1 cellular context compared by ENCODE assay signal in genomic region chr17:68511671-68512246, GRCh38.
TF ChIP-seq lines count a peak whose summit lies in the region.

No MANE protein-coding gene starts in this region.

TF ChIP-seq in HepG2, 621 proteins besides CTCF, POLR2A, EP300 and RAD21 (continued from another document and continues in another):
- TF ChIP-seq HNRNPK (IDR thresholded peaks at IDR 0.05; ENCODE audit: low read depth, low read length, poor library complexity, severe bottlenecking), result peak; percentile 43
- peak; percentile 39; the same call in 1 of the 2 replicates for TF ChIP-seq SALL1 (CRISPR knock-in tag; IDR thresholded peaks at IDR 0.05)
- no peak for TF ChIP-seq ZNF362 (CRISPR knock-in tag; IDR thresholded peaks at IDR 0.05; ENCODE audit: borderline replicate concordance)
- TF ChIP-seq ZBTB20 (CRISPR knock-in tag; IDR thresholded peaks at IDR 0.05; ENCODE audit: borderline replicate concordance, low read depth), result 0 out of 2 replicates have a peak, but pooled peaks have one; percentile 39
- TF ChIP-seq, protein P1, sequence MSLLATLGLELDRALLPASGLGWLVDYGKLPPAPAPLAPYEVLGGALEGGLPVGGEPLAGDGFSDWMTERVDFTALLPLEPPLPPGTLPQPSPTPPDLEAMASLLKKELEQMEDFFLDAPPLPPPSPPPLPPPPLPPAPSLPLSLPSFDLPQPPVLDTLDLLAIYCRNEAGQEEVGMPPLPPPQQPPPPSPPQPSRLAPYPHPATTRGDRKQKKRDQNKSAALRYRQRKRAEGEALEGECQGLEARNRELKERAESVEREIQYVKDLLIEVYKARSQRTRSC (CRISPR knock-in tag; IDR thresholded peaks at IDR 0.05; ENCODE audit: low read depth), result peak; percentile 49; the same call in 1 of the 2 replicates
- no peak for TF ChIP-seq PBX2 (CRISPR knock-in tag; IDR thresholded peaks at IDR 0.05)
- peak; percentile 84; the same call in 1 of the 2 replicates for TF ChIP-seq ZNF766 (CRISPR knock-in tag; IDR thresholded peaks at IDR 0.05; ENCODE audit: borderline replicate concordance)
- TF ChIP-seq ZNF292 (CRISPR knock-in tag; IDR thresholded peaks at IDR 0.05; ENCODE audit: borderline replicate concordance, low read depth), result peak; percentile 9; the same call in 1 of the 2 replicates
- TF ChIP-seq ZNF891 (CRISPR knock-in tag; IDR thresholded peaks at IDR 0.05), result peak; percentile 62
- TF ChIP-seq TBP (CRISPR knock-in tag; IDR thresholded peaks at IDR 0.05), result no peak
- TF ChIP-seq HDAC1 (CRISPR knock-in tag; IDR thresholded peaks at IDR 0.05), result peak; percentile 95
- TF ChIP-seq ZBTB3 (CRISPR knock-in tag; IDR thresholded peaks at IDR 0.05; ENCODE audit: borderline replicate concordance, low read depth), result peak; percentile 84; the same call in 1 of the 2 replicates
- peak; percentile 44; the same call in 1 of the 2 replicates for TF ChIP-seq ZNF574 (CRISPR knock-in tag; IDR thresholded peaks at IDR 0.05)
- 0 out of 2 replicates have a peak, but pooled peaks have one; percentile 37 for TF ChIP-seq ZNF138 (CRISPR knock-in tag; IDR thresholded peaks at IDR 0.05; ENCODE audit: low read depth)
- TF ChIP-seq ZNF282 (IDR thresholded peaks at IDR 0.05; ENCODE audit: partially characterized antibody), result no peak
- TF ChIP-seq, protein P2, sequence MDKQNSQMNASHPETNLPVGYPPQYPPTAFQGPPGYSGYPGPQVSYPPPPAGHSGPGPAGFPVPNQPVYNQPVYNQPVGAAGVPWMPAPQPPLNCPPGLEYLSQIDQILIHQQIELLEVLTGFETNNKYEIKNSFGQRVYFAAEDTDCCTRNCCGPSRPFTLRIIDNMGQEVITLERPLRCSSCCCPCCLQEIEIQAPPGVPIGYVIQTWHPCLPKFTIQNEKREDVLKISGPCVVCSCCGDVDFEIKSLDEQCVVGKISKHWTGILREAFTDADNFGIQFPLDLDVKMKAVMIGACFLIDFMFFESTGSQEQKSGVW (CRISPR knock-in tag; IDR thresholded peaks at IDR 0.05; ENCODE audit: borderline replicate concordance), result no peak
- TF ChIP-seq, protein P3, sequence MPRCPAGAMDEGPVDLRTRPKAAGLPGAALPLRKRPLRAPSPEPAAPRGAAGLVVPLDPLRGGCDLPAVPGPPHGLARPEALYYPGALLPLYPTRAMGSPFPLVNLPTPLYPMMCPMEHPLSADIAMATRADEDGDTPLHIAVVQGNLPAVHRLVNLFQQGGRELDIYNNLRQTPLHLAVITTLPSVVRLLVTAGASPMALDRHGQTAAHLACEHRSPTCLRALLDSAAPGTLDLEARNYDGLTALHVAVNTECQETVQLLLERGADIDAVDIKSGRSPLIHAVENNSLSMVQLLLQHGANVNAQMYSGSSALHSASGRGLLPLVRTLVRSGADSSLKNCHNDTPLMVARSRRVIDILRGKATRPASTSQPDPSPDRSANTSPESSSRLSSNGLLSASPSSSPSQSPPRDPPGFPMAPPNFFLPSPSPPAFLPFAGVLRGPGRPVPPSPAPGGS (CRISPR knock-in tag; IDR thresholded peaks at IDR 0.05), result peak; percentile 19; the same call in 1 of the 2 replicates
- TF ChIP-seq ZNF564 (CRISPR knock-in tag; IDR thresholded peaks at IDR 0.05), result peak; percentile 72; the same call in 1 of the 2 replicates
- TF ChIP-seq ZNF777 (CRISPR knock-in tag; IDR thresholded peaks at IDR 0.05), result 0 out of 2 replicates have a peak, but pooled peaks have one; percentile 29
- TF ChIP-seq STAG1 (CRISPR knock-in tag; IDR thresholded peaks at IDR 0.05), result peak; percentile 39; the same call in 1 of the 2 replicates
- no peak for TF ChIP-seq ZBTB46 (CRISPR knock-in tag; IDR thresholded peaks at IDR 0.05; ENCODE audit: borderline replicate concordance)
- TF ChIP-seq MEIS1 (CRISPR knock-in tag; IDR thresholded peaks at IDR 0.05; ENCODE audit: borderline replicate concordance), result no peak
- no peak for TF ChIP-seq SETDB1 (CRISPR knock-in tag; IDR thresholded peaks at IDR 0.05; ENCODE audit: borderline replicate concordance)
- peak; percentile 97 for TF ChIP-seq TGIF2 (CRISPR knock-in tag; IDR thresholded peaks at IDR 0.05)
- TF ChIP-seq ZNF781 (CRISPR knock-in tag; IDR thresholded peaks at IDR 0.05; ENCODE audit: borderline replicate concordance, not compliant biosample characterization), result peak; percentile 72
- peak; percentile 92 for TF ChIP-seq KDM5B (CRISPR knock-in tag; IDR thresholded peaks at IDR 0.05; ENCODE audit: borderline replicate concordance)
- TF ChIP-seq, protein P4, sequence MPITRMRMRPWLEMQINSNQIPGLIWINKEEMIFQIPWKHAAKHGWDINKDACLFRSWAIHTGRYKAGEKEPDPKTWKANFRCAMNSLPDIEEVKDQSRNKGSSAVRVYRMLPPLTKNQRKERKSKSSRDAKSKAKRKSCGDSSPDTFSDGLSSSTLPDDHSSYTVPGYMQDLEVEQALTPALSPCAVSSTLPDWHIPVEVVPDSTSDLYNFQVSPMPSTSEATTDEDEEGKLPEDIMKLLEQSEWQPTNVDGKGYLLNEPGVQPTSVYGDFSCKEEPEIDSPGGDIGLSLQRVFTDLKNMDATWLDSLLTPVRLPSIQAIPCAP (CRISPR knock-in tag; IDR thresholded peaks at IDR 0.05; ENCODE audit: low read depth), result peak; percentile 43; the same call in 1 of the 2 replicates
- no peak for TF ChIP-seq HNRNPUL1 (IDR thresholded peaks at IDR 0.05; ENCODE audit: low read depth, low read length)
- peak; percentile 92 for TF ChIP-seq ZNF674 (CRISPR knock-in tag; IDR thresholded peaks at IDR 0.05; ENCODE audit: low read depth)
- TF ChIP-seq, protein P5, sequence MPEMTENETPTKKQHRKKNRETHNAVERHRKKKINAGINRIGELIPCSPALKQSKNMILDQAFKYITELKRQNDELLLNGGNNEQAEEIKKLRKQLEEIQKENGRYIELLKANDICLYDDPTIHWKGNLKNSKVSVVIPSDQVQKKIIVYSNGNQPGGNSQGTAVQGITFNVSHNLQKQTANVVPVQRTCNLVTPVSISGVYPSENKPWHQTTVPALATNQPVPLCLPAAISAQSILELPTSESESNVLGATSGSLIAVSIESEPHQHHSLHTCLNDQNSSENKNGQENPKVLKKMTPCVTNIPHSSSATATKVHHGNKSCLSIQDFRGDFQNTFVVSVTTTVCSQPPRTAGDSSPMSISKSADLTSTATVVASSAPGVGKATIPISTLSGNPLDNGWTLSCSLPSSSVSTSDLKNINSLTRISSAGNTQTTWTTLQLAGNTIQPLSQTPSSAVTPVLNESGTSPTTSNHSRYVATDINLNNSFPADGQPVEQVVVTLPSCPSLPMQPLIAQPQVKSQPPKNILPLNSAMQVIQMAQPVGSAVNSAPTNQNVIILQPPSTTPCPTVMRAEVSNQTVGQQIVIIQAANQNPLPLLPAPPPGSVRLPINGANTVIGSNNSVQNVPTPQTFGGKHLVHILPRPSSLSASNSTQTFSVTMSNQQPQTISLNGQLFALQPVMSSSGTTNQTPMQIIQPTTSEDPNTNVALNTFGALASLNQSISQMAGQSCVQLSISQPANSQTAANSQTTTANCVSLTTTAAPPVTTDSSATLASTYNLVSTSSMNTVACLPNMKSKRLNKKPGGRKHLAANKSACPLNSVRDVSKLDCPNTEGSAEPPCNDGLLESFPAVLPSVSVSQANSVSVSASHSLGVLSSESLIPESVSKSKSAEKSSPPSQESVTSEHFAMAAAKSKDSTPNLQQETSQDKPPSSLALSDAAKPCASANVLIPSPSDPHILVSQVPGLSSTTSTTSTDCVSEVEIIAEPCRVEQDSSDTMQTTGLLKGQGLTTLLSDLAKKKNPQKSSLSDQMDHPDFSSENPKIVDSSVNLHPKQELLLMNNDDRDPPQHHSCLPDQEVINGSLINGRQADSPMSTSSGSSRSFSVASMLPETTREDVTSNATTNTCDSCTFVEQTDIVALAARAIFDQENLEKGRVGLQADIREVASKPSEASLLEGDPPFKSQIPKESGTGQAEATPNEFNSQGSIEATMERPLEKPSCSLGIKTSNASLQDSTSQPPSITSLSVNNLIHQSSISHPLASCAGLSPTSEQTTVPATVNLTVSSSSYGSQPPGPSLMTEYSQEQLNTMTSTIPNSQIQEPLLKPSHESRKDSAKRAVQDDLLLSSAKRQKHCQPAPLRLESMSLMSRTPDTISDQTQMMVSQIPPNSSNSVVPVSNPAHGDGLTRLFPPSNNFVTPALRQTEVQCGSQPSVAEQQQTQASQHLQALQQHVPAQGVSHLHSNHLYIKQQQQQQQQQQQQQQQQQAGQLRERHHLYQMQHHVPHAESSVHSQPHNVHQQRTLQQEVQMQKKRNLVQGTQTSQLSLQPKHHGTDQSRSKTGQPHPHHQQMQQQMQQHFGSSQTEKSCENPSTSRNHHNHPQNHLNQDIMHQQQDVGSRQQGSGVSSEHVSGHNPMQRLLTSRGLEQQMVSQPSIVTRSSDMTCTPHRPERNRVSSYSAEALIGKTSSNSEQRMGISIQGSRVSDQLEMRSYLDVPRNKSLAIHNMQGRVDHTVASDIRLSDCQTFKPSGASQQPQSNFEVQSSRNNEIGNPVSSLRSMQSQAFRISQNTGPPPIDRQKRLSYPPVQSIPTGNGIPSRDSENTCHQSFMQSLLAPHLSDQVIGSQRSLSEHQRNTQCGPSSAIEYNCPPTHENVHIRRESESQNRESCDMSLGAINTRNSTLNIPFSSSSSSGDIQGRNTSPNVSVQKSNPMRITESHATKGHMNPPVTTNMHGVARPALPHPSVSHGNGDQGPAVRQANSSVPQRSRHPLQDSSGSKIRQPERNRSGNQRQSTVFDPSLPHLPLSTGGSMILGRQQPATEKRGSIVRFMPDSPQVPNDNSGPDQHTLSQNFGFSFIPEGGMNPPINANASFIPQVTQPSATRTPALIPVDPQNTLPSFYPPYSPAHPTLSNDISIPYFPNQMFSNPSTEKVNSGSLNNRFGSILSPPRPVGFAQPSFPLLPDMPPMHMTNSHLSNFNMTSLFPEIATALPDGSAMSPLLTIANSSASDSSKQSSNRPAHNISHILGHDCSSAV (CRISPR knock-in tag; IDR thresholded peaks at IDR 0.05; ENCODE audit: borderline replicate concordance), result no peak
- TF ChIP-seq CREBL2 (CRISPR knock-in tag; IDR thresholded peaks at IDR 0.05; ENCODE audit: borderline replicate concordance), result no peak
- TF ChIP-seq KLF16 (CRISPR knock-in tag; IDR thresholded peaks at IDR 0.05), result peak in 1 of 2 experiments; percentile 56; a peak in 1 of 4 replicates
- peak; percentile 18; the same call in 1 of the 2 replicates for TF ChIP-seq XBP1 (CRISPR knock-in tag; IDR thresholded peaks at IDR 0.05)
